In the genomic region with DNA sequence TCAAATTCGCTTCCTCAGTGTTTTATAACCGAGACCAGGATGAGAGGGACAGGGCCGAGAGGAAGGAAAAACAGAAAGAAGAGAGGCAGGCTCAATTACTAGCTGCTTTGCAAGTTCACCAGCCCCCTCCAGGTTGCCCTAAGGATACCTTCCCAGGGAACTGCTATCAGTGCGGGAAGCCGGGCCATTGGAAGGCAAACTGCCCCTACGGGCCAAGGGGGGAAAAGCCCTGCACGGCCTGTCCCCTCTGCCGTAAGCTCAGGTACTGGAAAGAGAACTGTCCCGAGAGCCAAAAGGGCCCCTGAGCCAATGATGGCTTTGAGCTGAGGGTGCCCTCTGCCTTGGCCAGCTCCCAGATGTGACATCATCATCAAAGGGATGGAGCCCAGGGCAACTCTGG, we compare ENCODE assay signal across 28 cellular contexts. TPM values are rescaled to one million over a fixed set of nuclear protein-coding genes. Genes with fewer than 3 reads are reported as not detected.
"Had no signal": no experiment of that assay in that cellular context is flagged by ENCODE, and none has a peak within 500 bp of the region (broad histone marks: within the 10 kb centered on the region; RNA-seq: fewer than 3 reads in every experiment).

No MANE protein-coding gene starts in this region.

- DNase-seq: activated CD4-positive, alpha-beta T cell treated with anti-CD3 and anti-CD28 coated beads for 48 hours; activated CD4-positive, alpha-beta T cell treated with anti-CD3 and anti-CD28 coated beads, Interleukin-2, amount 50 U/mL, for 4 hours; activated CD8-positive, alpha-beta memory T cell treated with anti-CD3 and anti-CD28 coated beads, Interleukin-2, amount 10 ng/mL, durations not matched to agents 7 days and 5 days; activated gamma-delta T cell; activated naive CD4-positive, alpha-beta T cell treated with anti-CD3 and anti-CD28 coated beads for 36 hours; activated T-cell treated with anti-CD3 and anti-CD28 coated beads, Interleukin-2, amount 50 U/mL, for 24 hours; amygdala; NCI-H1092; NCI-H1417; NCI-H1694; NCI-H2029; NCI-H510A treated with DMSO at 0.1 percent for 48 hours; NCI-H69; NK-92 treated with Interleukin-12 subunit alpha and Interleukin-12 subunit beta, amount 100 ng/mL, for 24 hours; OCI-M1; RPMI8226; T-helper 1 cell; WERI-Rb-1 had no signal

- H3K27ac Mint-ChIP-seq: activated CD8-positive, alpha-beta memory T cell treated with anti-CD3 and anti-CD28 coated beads, Interleukin-2, amount 10 ng/mL, durations not matched to agents 7 days and 5 days; activated naive CD4-positive, alpha-beta T cell treated with anti-CD3 and anti-CD28 coated beads for 36 hours; activated naive CD8-positive, alpha-beta T cell; activated T-cell treated with anti-CD3 and anti-CD28 coated beads, Interleukin-2, amount 50 U/mL, for 24 hours; activated T-helper 1 cell treated with anti-CD3 and anti-CD28 coated beads, Interleukin-12 subunit alpha, Interleukin-12 subunit beta, Interleukin-2, Interleukin-4 antibody, amounts not matched to agents 30 ng/mL and 10 ng/mL and 1 ng/mL, durations not matched to agents 14 hours and 24 hours and 36 hours; brain had no signal

- H3K27me3 Mint-ChIP-seq: activated CD8-positive, alpha-beta memory T cell treated with anti-CD3 and anti-CD28 coated beads, Interleukin-2, amount 10 ng/mL, durations not matched to agents 7 days and 5 days; activated T-cell treated with anti-CD3 and anti-CD28 coated beads, Interleukin-2, amount 50 U/mL, for 24 hours had no signal

- H3K27ac ChIP-seq: SK-N-MC, WERI-Rb-1 had no signal

- H3K4me3 ChIP-seq: SK-N-MC had no signal

- H3K4me1 Mint-ChIP-seq: activated CD8-positive, alpha-beta memory T cell treated with anti-CD3 and anti-CD28 coated beads, Interleukin-2, amount 10 ng/mL, durations not matched to agents 7 days and 5 days; brain; central memory CD8-positive, alpha-beta T cell had no signal

- H3K4me3 Mint-ChIP-seq: activated CD8-positive, alpha-beta memory T cell treated with anti-CD3 and anti-CD28 coated beads, Interleukin-2, amount 10 ng/mL, durations not matched to agents 7 days and 5 days; activated naive CD4-positive, alpha-beta T cell treated with anti-CD3 and anti-CD28 coated beads for 36 hours; activated naive CD8-positive, alpha-beta T cell; activated T-cell treated with anti-CD3 and anti-CD28 coated beads, Interleukin-2, amount 50 U/mL, for 24 hours; activated T-helper 1 cell treated with anti-CD3 and anti-CD28 coated beads, Interleukin-12 subunit alpha, Interleukin-12 subunit beta, Interleukin-2, Interleukin-4 antibody, amounts not matched to agents 30 ng/mL and 10 ng/mL and 1 ng/mL, durations not matched to agents 14 hours and 24 hours and 36 hours; brain; central memory CD8-positive, alpha-beta T cell had no signal

- H3K36me3 Mint-ChIP-seq: activated CD8-positive, alpha-beta memory T cell treated with anti-CD3 and anti-CD28 coated beads, Interleukin-2, amount 10 ng/mL, durations not matched to agents 7 days and 5 days; brain had no signal

- H3K36me3 ChIP-seq: WERI-Rb-1 had no signal

RNA-seq across cellular contexts. Expression of a gene that starts 3.2 kb away (rescaled TPM):
- total RNA-seq: activated CD8-positive, alpha-beta memory T cell treated with anti-CD3 and anti-CD28 coated beads, Interleukin-2, amount 10 ng/mL, durations not matched to agents 7 days and 5 days; activated naive CD4-positive, alpha-beta T cell treated with anti-CD3 and anti-CD28 coated beads for 36 hours; activated T-helper 1 cell treated with anti-CD3 and anti-CD28 coated beads, Interleukin-12 subunit alpha, Interleukin-12 subunit beta, Interleukin-2, Interleukin-4 antibody, amounts not matched to agents 30 ng/mL and 10 ng/mL and 1 ng/mL, durations not matched to agents 14 hours and 24 hours and 36 hours; astrocyte; LHCN-M2; M059J; Right ventricle myocardium inferior; T-helper 2 cell treated with Interferon-gamma antibody and Interleukin-4, amounts not matched to agents 100 ng/mL and 5 ng/mL, for 36 hours had no signal

RNA-seq across cellular contexts. Expression of a gene that starts 34.0 kb away (rescaled TPM):
- total RNA-seq: activated CD8-positive, alpha-beta memory T cell treated with anti-CD3 and anti-CD28 coated beads, Interleukin-2, amount 10 ng/mL, durations not matched to agents 7 days and 5 days; activated naive CD4-positive, alpha-beta T cell treated with anti-CD3 and anti-CD28 coated beads for 36 hours; activated T-helper 1 cell treated with anti-CD3 and anti-CD28 coated beads, Interleukin-12 subunit alpha, Interleukin-12 subunit beta, Interleukin-2, Interleukin-4 antibody, amounts not matched to agents 30 ng/mL and 10 ng/mL and 1 ng/mL, durations not matched to agents 14 hours and 24 hours and 36 hours; astrocyte; LHCN-M2; M059J; Right ventricle myocardium inferior; T-helper 2 cell treated with Interferon-gamma antibody and Interleukin-4, amounts not matched to agents 100 ng/mL and 5 ng/mL, for 36 hours had no signal
